ENCODE assay signal across 8 cellular contexts in genomic region chr22:36379593-36380361, GRCh38. TPM values are rescaled to one million over a fixed set of nuclear protein-coding genes. Genes with fewer than 3 reads are reported as not detected.
DNase-seq lines count a peak whose midpoint lies in the region; ATAC-seq and TF ChIP-seq lines count a peak whose summit lies in the region.

No MANE protein-coding gene starts in this region.

- intact Hi-C loops in heart right ventricle (cut with DNase I) (loop anchor here in 3 of 10 donors (5.0 to 10.0 kb wide), 2 partner anchors 47 to 55 kb away; no protein-coding TSS in a partner anchor), Right ventricle myocardium superior (cut with DNase I) (no loop called here), vagina (cut with DNase I) (loop anchor here (5.0 kb wide), 2 partner anchors 37 to 57 kb away; no protein-coding TSS in a partner anchor)

- 54 to 65% methylated on average over 16 of the region's 16 CpGs for WGBS in heart right ventricle, 2 donors

- no peaks in the 10 kb centered on the region for H3K27me3 Mint-ChIP-seq in activated naive CD8-positive, alpha-beta T cell treated with anti-CD3 and anti-CD28 coated beads, Interleukin-2, amount 50 U/mL, for 24 hours
- H3K27me3 Mint-ChIP-seq in memory B cell: no peaks in the 10 kb centered on the region

- peak in 7 of 8 donors; percentile 12 to 63 (median 25) for ATAC-seq in heart right ventricle
- no peak for ATAC-seq in Right ventricle myocardium superior (ENCODE audit: poor library complexity)
- ATAC-seq in activated naive CD8-positive, alpha-beta T cell treated with anti-CD3 and anti-CD28 coated beads, Interleukin-2, amount 50 U/mL, for 24 hours: peak; percentile 14
- ATAC-seq in memory B cell (ENCODE audit: low read depth): peak; percentile 62
- ATAC-seq in GM21528 (IDR thresholded peaks at IDR 0.05; ENCODE audit: low FRiP score, unreplicated experiment): no peak

- H3K9me3 ChIP-seq in heart right ventricle: no peaks in the 10 kb centered on the region
- H3K9me3 ChIP-seq in vagina: no peaks in the 10 kb centered on the region

- H3K4me1 Mint-ChIP-seq in activated naive CD8-positive, alpha-beta T cell treated with anti-CD3 and anti-CD28 coated beads, Interleukin-2, amount 50 U/mL, for 24 hours: peaks cover 96% of the 10 kb centered on the region
- H3K4me1 Mint-ChIP-seq in memory B cell: peaks cover 53% of the 10 kb centered on the region

- TF ChIP-seq POLR2A in vagina (IDR thresholded peaks at IDR 0.05): no peak

- H3K36me3 ChIP-seq in heart right ventricle: peaks cover 0 to 96% (median 11%) of the 10 kb centered on the region in 9 donors
- H3K36me3 ChIP-seq in vagina: no peaks in the 10 kb centered on the region

- TF ChIP-seq CTCF in heart right ventricle (IDR thresholded peaks at IDR 0.05) (no peak), vagina (IDR thresholded peaks at IDR 0.05) (no peak)

- peak overlapping the region; percentile 77 for H3K4me3 Mint-ChIP-seq in activated naive CD8-positive, alpha-beta T cell treated with anti-CD3 and anti-CD28 coated beads, Interleukin-2, amount 50 U/mL, for 24 hours
- peak overlapping the region; percentile 60 for H3K4me3 Mint-ChIP-seq in memory B cell

- H3K27ac Mint-ChIP-seq in activated naive CD8-positive, alpha-beta T cell treated with anti-CD3 and anti-CD28 coated beads, Interleukin-2, amount 50 U/mL, for 24 hours: peak overlapping the region; percentile 82
- peak overlapping the region; percentile 99 for H3K27ac Mint-ChIP-seq in memory B cell

- H3K9me3 Mint-ChIP-seq in activated naive CD8-positive, alpha-beta T cell treated with anti-CD3 and anti-CD28 coated beads, Interleukin-2, amount 50 U/mL, for 24 hours: no peaks in the 10 kb centered on the region
- H3K9me3 Mint-ChIP-seq in memory B cell: no peaks in the 10 kb centered on the region

- peaks cover 64% of the 10 kb centered on the region for H3K36me3 Mint-ChIP-seq in activated naive CD8-positive, alpha-beta T cell treated with anti-CD3 and anti-CD28 coated beads, Interleukin-2, amount 50 U/mL, for 24 hours (ENCODE audit: low read depth)
- peaks cover 13% of the 10 kb centered on the region for H3K36me3 Mint-ChIP-seq in memory B cell

- no peaks in the 10 kb centered on the region for H3K27me3 ChIP-seq in heart right ventricle
- no peaks in the 10 kb centered on the region for H3K27me3 ChIP-seq in vagina

- H3K4me1 ChIP-seq in heart right ventricle (peaks cover 33 to 100% (median 98%) of the 10 kb centered on the region in 9 donors), vagina (peaks cover 100% of the 10 kb centered on the region)

- H3K4me3 ChIP-seq in heart right ventricle (peak overlapping the region in 4 of 10 donors; percentile 0 to 19 (median 12)), vagina (peak overlapping the region in 1 of 2 donors; percentile 13)

- no peak for DNase-seq in heart right ventricle
- no peak for DNase-seq in Right ventricle myocardium superior
- DNase-seq in activated naive CD8-positive, alpha-beta T cell treated with anti-CD3 and anti-CD28 coated beads, Interleukin-2, amount 50 U/mL, for 24 hours: peak; percentile 40
- DNase-seq in memory B cell (ENCODE audit: low spot score in 2 of 2): peak in 1 of 2 donors; percentile 35
- no peak for DNase-seq in vagina (ENCODE audit: extremely low spot score in 2 of 2)
- no peak for DNase-seq in NCI-H524 treated with DMSO at 0.1 percent for 48 hours (lab: John Stamatoyannopoulos, UW)
- no peak for DNase-seq in H4 (ENCODE audit: low spot score)

- H3K27ac ChIP-seq in heart right ventricle (peak overlapping the region in 8 of 10 donors; percentile 38 to 87 (median 66)), vagina (peak overlapping the region; percentile 99)

RNA-seq across cellular contexts. Expression of gene MYH9, which starts 8.0 kb away (rescaled TPM):
- total RNA-seq in heart right ventricle: 100 to 1,000 TPM; 132 to 345 (median 189) TPM
- 100 to 1,000 TPM; 134 to 243 TPM for polyA plus RNA-seq in heart right ventricle
- total RNA-seq in Right ventricle myocardium superior: 138 TPM
- 333 TPM for total RNA-seq in vagina
- total RNA-seq in H4 (2014; rRNA removed; shearing (Covaris generic)): 57.5 and 82.9 TPM in 2 replicates

Comparison
In these comparisons a context has a peak if more than half of its experiments do, and no peak if none do; other contexts are left out.
1. ATAC-seq: peak in heart right ventricle (7 of 8), activated naive CD8-positive, alpha-beta T cell treated with anti-CD3 and anti-CD28 coated beads, Interleukin-2, amount 50 U/mL, for 24 hours (single experiment) and memory B cell (single experiment); none in Right ventricle myocardium superior (single experiment) and GM21528 (single experiment).